15 cellular contexts compared by ENCODE assay signal in genomic region chr11:118938491-118939411, GRCh38. TPM values are rescaled to one million over a fixed set of nuclear protein-coding genes. Genes with fewer than 3 reads are reported as not detected.
DNase-seq lines count a peak whose midpoint lies in the region; ATAC-seq and TF ChIP-seq lines count a peak whose summit lies in the region.
"Had no signal": no experiment of that assay in that cellular context is flagged by ENCODE, and none has a peak within 500 bp of the region (broad histone marks: within the 10 kb centered on the region; RNA-seq: fewer than 3 reads in every experiment).

No MANE protein-coding gene starts in this region.

- H3K27ac ChIP-seq in dorsolateral prefrontal cortex: no peak overlapping the region
- H3K27ac ChIP-seq: KMS-11, pancreas had no signal

- intact Hi-C loops in Calu3 (cut with micrococcal nuclease; ENCODE audit: unreplicated experiment): no loop called here
- intact Hi-C loops in sciatic nerve (cut with DNase I): no loop called here
- intact Hi-C loops in dorsolateral prefrontal cortex (cut with DNase I): no loop called here

- H3K4me1 Mint-ChIP-seq in Calu3 (ENCODE audit: low read depth, unreplicated experiment): peaks cover 26% of the 10 kb centered on the region
- H3K4me1 Mint-ChIP-seq in naive thymus-derived CD8-positive, alpha-beta T cell: peaks cover 25 to 56% (median 47%) of the 10 kb centered on the region in 4 donors

- H3K27me3 ChIP-seq in dorsolateral prefrontal cortex: no peaks in the 10 kb centered on the region
- H3K27me3 ChIP-seq: pancreas had no signal

- peak overlapping the region; percentile 10 for H3K4me3 Mint-ChIP-seq in Calu3 (ENCODE audit: low read depth, unreplicated experiment)
- peak overlapping the region in 6 of 10 donors; percentile 20 to 70 (median 52) for H3K4me3 Mint-ChIP-seq in naive thymus-derived CD8-positive, alpha-beta T cell

- no peaks in the 10 kb centered on the region for H3K27me3 Mint-ChIP-seq in Calu3 (ENCODE audit: unreplicated experiment)
- no peaks in the 10 kb centered on the region for H3K27me3 Mint-ChIP-seq in naive thymus-derived CD8-positive, alpha-beta T cell

- CTCF ChIA-PET in Calu3 (lab: Charles Lee): interaction anchor here (1.1 kb wide), 1 partner anchor 69 kb away, joined by 3 read pairs; no protein-coding TSS in a partner anchor

- DNase-seq in Calu3 (peak; percentile 83), LoVo (ENCODE audit: low spot score) (peak; percentile 92), cardiac fibroblast (ENCODE audit: low read depth in 2 of 2) (peak; percentile 35 to 65), sciatic nerve (ENCODE audit: low spot score) (no peak), dorsolateral prefrontal cortex (no peak)
- DNase-seq in naive thymus-derived CD8-positive, alpha-beta T cell: peak in 1 of 10 donors; percentile 34
- DNase-seq: activated T-cell treated with anti-CD3 and anti-CD28 coated beads, Interleukin-2, amount 50 U/mL, for 1 hour had no signal

- peak overlapping the region; percentile 83 for H3K27ac Mint-ChIP-seq in Calu3 (ENCODE audit: unreplicated experiment)
- H3K27ac Mint-ChIP-seq in naive thymus-derived CD8-positive, alpha-beta T cell: peak overlapping the region in 9 of 10 donors; percentile 60 to 89 (median 77)

- no TSS peak for BruUV-seq in Calu3 (replicated peaks; lab: Mats Ljungman, UMichigan)

- POLR2A ChIA-PET in naive thymus-derived CD8-positive, alpha-beta T cell (lab: Charles Lee): interaction anchor here (1.5 to 5.4 kb wide), 3 partner anchors 8 to 152 kb away, joined by 3 to 50 read pairs (median 6); partner anchors contain the start of gene DDX6

- no peaks in the 10 kb centered on the region for H3K9me3 Mint-ChIP-seq in Calu3 (ENCODE audit: low read depth, unreplicated experiment)
- no peaks in the 10 kb centered on the region for H3K9me3 Mint-ChIP-seq in naive thymus-derived CD8-positive, alpha-beta T cell

- TF ChIP-seq CTCF in Calu3 (IDR thresholded peaks at IDR 0.05; ENCODE audit: unreplicated experiment) (no peak), cardiac fibroblast (IDR thresholded peaks at IDR 0.05; ENCODE audit: low read depth, low read length) (no peak), dorsolateral prefrontal cortex (IDR thresholded peaks at IDR 0.05 in 54 of 56, conservative IDR thresholded peaks at IDR 0.05 in 2 of 56; ENCODE audit: low read depth in 1 of 56, partially characterized antibody in 56 of 56) (no peak)

- peaks cover 5% of the 10 kb centered on the region for H3K36me3 Mint-ChIP-seq in Calu3 (ENCODE audit: insufficient read depth, unreplicated experiment)
- H3K36me3 Mint-ChIP-seq in naive thymus-derived CD8-positive, alpha-beta T cell: no peaks in the 10 kb centered on the region

- H3K4me3 ChIP-seq in cardiac fibroblast (replicated peaks in 1 of 2; ENCODE audit: low read depth in 2 of 2, low read length in 2 of 2): no peak overlapping the region
- no peak overlapping the region for H3K4me3 ChIP-seq in dorsolateral prefrontal cortex
- H3K4me3 ChIP-seq: pancreas had no signal

- ATAC-seq in naive thymus-derived CD8-positive, alpha-beta T cell: no peak
- no peak for ATAC-seq in sciatic nerve
- ATAC-seq in GM21825 (IDR thresholded peaks at IDR 0.05; ENCODE audit: unreplicated experiment): no peak
- ATAC-seq in GM21367 (IDR thresholded peaks at IDR 0.05; ENCODE audit: unreplicated experiment): no peak
- ATAC-seq: pancreas had no signal

RNA-seq across cellular contexts. Expression of gene BCL9L, which starts 13.0 kb away (rescaled TPM):
- total RNA-seq in Calu3 (2022) (57.9 and 68.4 TPM in 2 replicates), sciatic nerve (53.6 TPM), dorsolateral prefrontal cortex (10 to 100 TPM; 18.7 to 59.0 (median 28.4) TPM)
- 100 to 1,000 TPM; 283 TPM for total RNA-seq in naive thymus-derived CD8-positive, alpha-beta T cell
- 1 to 10 TPM; 3.1 to 8.7 (median 4.3) TPM for polyA plus RNA-seq in naive thymus-derived CD8-positive, alpha-beta T cell

RNA-seq across cellular contexts. Expression of gene UPK2, which starts 17.3 kb away (rescaled TPM):
- total RNA-seq in Calu3 (2022) (3.5 and 5.2 TPM in 2 replicates), sciatic nerve (not detected), dorsolateral prefrontal cortex (1 to 10 TPM in 3 of 120 experiments, under 1 TPM in 24, not detected in 93; 0.43 to 1.2 (median 0.59) TPM)
- total RNA-seq in naive thymus-derived CD8-positive, alpha-beta T cell: under 1 TPM in 1 of 2 experiments, not detected in 1; 0.52 TPM
- under 1 TPM in 1 of 3 donors, not detected in 2; 0.22 TPM for polyA plus RNA-seq in naive thymus-derived CD8-positive, alpha-beta T cell
- total RNA-seq: dermis microvascular lymphatic vessel endothelial cell; G401; NCI-H460; T-helper 2 cell treated with Interferon-gamma antibody and Interleukin-4, amounts not matched to agents 100 ng/mL and 5 ng/mL, for 36 hours had no signal

RNA-seq across cellular contexts. Expression of gene FOXR1, which starts 32.8 kb away (rescaled TPM):
- total RNA-seq in Calu3 (2022) (not detected in 2 replicates), sciatic nerve (not detected), dorsolateral prefrontal cortex (under 1 TPM in 1 of 120 experiments, not detected in 119; 0.44 TPM)
- not detected for total RNA-seq in naive thymus-derived CD8-positive, alpha-beta T cell
- polyA plus RNA-seq in naive thymus-derived CD8-positive, alpha-beta T cell: not detected
- total RNA-seq: dermis microvascular lymphatic vessel endothelial cell; G401; NCI-H460; pancreas; T-helper 2 cell treated with Interferon-gamma antibody and Interleukin-4, amounts not matched to agents 100 ng/mL and 5 ng/mL, for 36 hours had no signal
- polyA plus RNA-seq: pancreas had no signal

RNA-seq across cellular contexts. Expression of gene CXCR5, which starts 55.1 kb away (rescaled TPM):
- total RNA-seq in Calu3 (2022) (not detected in 2 replicates), sciatic nerve (0.18 TPM), dorsolateral prefrontal cortex (not detected)
- 1 to 10 TPM; 3.2 to 3.5 TPM for total RNA-seq in naive thymus-derived CD8-positive, alpha-beta T cell
- under 1 TPM; 0.17 to 0.63 (median 0.29) TPM for polyA plus RNA-seq in naive thymus-derived CD8-positive, alpha-beta T cell
- total RNA-seq: dermis microvascular lymphatic vessel endothelial cell, G401 had no signal

RNA-seq across cellular contexts. Expression of gene CENATAC, which starts 59.2 kb away (rescaled TPM):
- total RNA-seq in Calu3 (2022) (43.0 and 46.9 TPM in 2 replicates), sciatic nerve (57.0 TPM), dorsolateral prefrontal cortex (100 to 1,000 TPM in 1 of 120 experiments, 10 to 100 TPM in 119; 37.7 to 109 (median 64.9) TPM)
- total RNA-seq in naive thymus-derived CD8-positive, alpha-beta T cell: 100 to 1,000 TPM; 141 to 144 TPM
- polyA plus RNA-seq in naive thymus-derived CD8-positive, alpha-beta T cell: 1 to 10 TPM; 6.1 to 9.1 (median 8.7) TPM

Comparison
In these comparisons a context has a peak if more than half of its experiments do, and no peak if none do; other contexts are left out.
1. DNase-seq: peak in Calu3 (single experiment), LoVo (single experiment) and cardiac fibroblast (2 of 2); none in sciatic nerve (single experiment) and dorsolateral prefrontal cortex (0 of 10).